In the genomic region with DNA sequence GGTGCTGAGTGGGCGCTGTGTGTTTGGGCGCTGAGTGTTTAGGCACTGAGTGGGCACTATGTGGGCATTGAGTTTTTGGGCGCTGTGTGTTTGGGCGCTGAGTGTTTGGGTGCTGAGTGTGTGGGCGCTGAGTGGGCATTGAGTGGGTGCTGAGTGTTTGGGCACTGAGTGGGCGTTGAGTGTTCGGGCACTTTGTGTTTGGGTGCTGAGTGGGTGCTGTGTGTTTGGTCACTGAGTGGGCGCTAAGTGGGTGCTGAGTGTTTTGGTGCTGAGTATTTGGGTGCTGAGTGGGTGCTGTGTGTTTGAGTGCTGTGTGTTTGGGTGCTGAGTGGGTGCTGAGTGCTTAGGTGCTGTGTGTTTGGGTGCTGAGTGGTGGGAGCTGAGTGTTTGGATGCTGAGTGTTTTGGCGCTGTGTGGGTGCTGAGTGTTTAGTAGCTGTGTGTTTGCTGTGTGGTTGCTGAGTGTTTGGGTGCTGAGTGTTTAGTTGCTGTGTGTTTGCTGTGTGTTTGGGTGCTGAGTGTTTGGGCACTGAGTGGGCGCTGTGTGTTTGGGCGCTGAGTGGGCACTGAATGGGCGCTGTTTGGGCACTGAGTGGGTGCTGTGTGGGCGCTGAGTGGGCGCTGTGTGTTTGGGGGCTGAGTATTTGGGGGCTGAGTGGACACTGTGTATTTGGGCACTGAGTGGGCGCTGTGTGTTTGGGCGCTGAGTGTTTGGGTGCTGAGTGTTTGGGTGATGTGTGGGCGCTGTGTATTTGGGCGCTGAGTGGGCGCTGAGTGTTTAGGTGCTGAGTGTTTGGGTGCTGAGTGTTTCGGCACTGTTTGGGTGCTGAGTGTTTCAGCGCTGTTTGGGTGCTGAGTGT, we compare ENCODE assay signal across 20 cellular contexts. TPM values are rescaled to one million over a fixed set of nuclear protein-coding genes. Genes with fewer than 3 reads are reported as not detected.
"Had no signal": no experiment of that assay in that cellular context is flagged by ENCODE, and none has a peak within 500 bp of the region (broad histone marks: within the 10 kb centered on the region; RNA-seq: fewer than 3 reads in every experiment).

No MANE protein-coding gene starts in this region.

- H3K27me3 ChIP-seq: adrenal gland, left lung, pancreas, right lobe of liver had no signal

- H3K27ac ChIP-seq: adrenal gland, cardiac muscle cell, heart right ventricle, left lung, pancreas, right lobe of liver, stomach, transverse colon, WERI-Rb-1 had no signal

- ATAC-seq: heart right ventricle; left lung; natural killer cell treated with Interleukin-12 subunit alpha and Interleukin-12 subunit beta and Interleukin-15 and Interleukin-18, amount 100 ng/mL, for 72 hours; pancreas had no signal

- H3K4me1 Mint-ChIP-seq: stimulated activated memory B cell treated with anti-CD40 and anti-IgM and Interleukin-4, amounts not matched to agents 10 μg/mL and 1 μg/mL and 100 μg/mL, for 72 hours had no signal

- H3K4me1 ChIP-seq: adrenal gland, left lung, pancreas, right lobe of liver, stomach, transverse colon had no signal

- H3K9me3 ChIP-seq: adrenal gland, heart right ventricle, left lung, pancreas, right lobe of liver, stomach, transverse colon had no signal

- H3K4me3 ChIP-seq: adrenal gland, cardiac muscle cell, heart right ventricle, left lung, pancreas, right lobe of liver, stomach, transverse colon had no signal

- H3K9me3 Mint-ChIP-seq: natural killer cell treated with Interleukin-12 subunit alpha and Interleukin-12 subunit beta and Interleukin-15 and Interleukin-18, amount 100 ng/mL, for 72 hours; stimulated activated memory B cell treated with anti-CD40 and anti-IgM and Interleukin-4, amounts not matched to agents 10 μg/mL and 1 μg/mL and 100 μg/mL, for 72 hours had no signal

- DNase-seq: activated CD4-positive, alpha-beta T cell treated with anti-CD3 and anti-CD28 coated beads for 1 hour; activated naive CD4-positive, alpha-beta T cell; activated T-cell treated with anti-CD3 and anti-CD28 coated beads, Interleukin-2, amount 50 U/mL, for 1 hour; adrenal gland; small intestine; stimulated activated CD4-positive, alpha-beta T cell treated with anti-CD3 and anti-CD28 coated beads, Interleukin-15, amount 100 ng/mL, for 24 hours; stomach; T-helper 1 cell; transverse colon; WERI-Rb-1 had no signal

- H3K4me3 Mint-ChIP-seq: activated naive CD8-positive, alpha-beta T cell; natural killer cell treated with Interleukin-12 subunit alpha and Interleukin-12 subunit beta and Interleukin-15 and Interleukin-18, amount 100 ng/mL, for 72 hours; stimulated activated memory B cell treated with anti-CD40 and anti-IgM and Interleukin-4, amounts not matched to agents 10 μg/mL and 1 μg/mL and 100 μg/mL, for 72 hours had no signal

- H3K27ac Mint-ChIP-seq: activated naive CD8-positive, alpha-beta T cell; natural killer cell treated with Interleukin-12 subunit alpha and Interleukin-12 subunit beta and Interleukin-15 and Interleukin-18, amount 100 ng/mL, for 72 hours; stimulated activated memory B cell treated with anti-CD40 and anti-IgM and Interleukin-4, amounts not matched to agents 10 μg/mL and 1 μg/mL and 100 μg/mL, for 72 hours had no signal

- H3K36me3 Mint-ChIP-seq: activated naive CD8-positive, alpha-beta T cell; natural killer cell treated with Interleukin-12 subunit alpha and Interleukin-12 subunit beta and Interleukin-15 and Interleukin-18, amount 100 ng/mL, for 72 hours; stimulated activated memory B cell treated with anti-CD40 and anti-IgM and Interleukin-4, amounts not matched to agents 10 μg/mL and 1 μg/mL and 100 μg/mL, for 72 hours had no signal

- H3K27me3 Mint-ChIP-seq: activated naive CD8-positive, alpha-beta T cell; natural killer cell treated with Interleukin-12 subunit alpha and Interleukin-12 subunit beta and Interleukin-15 and Interleukin-18, amount 100 ng/mL, for 72 hours; stimulated activated memory B cell treated with anti-CD40 and anti-IgM and Interleukin-4, amounts not matched to agents 10 μg/mL and 1 μg/mL and 100 μg/mL, for 72 hours had no signal

- H3K36me3 ChIP-seq: adrenal gland, cardiac muscle cell, pancreas, transverse colon had no signal

RNA-seq across cellular contexts. Expression of a gene that starts 47.2 kb away (rescaled TPM):
- total RNA-seq: fibroblast of villous mesenchyme; left lung; natural killer cell treated with Interleukin-12 subunit alpha and Interleukin-12 subunit beta and Interleukin-15 and Interleukin-18, amount 100 ng/mL, for 72 hours; stomach; transverse colon had no signal
- polyA plus RNA-seq: cardiac muscle cell, keratinocyte had no signal
